2 cellular contexts compared by ENCODE assay signal in the genomic region with DNA sequence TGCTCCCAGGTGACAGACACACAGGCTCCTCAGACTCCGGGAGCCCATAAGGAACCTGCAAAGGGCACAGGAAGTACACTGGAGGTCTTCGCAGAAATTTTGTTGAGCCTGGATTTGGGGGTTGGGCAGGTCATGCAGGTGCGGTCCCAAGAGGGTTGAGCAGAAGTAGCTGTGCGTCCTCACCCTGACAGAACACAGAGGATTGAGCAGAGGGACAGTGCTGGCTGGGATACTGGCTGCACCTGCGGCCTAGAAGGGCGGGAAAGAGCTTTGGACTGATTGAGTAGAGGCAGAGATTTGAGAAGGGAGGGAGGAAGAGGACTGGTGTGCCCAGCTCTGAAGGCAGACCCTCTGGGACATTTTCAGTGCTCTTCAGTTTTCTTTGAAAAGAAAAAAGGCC.
A peak's percentile ranks its signal among the peaks of the same experiment; 100 is the strongest.
TF ChIP-seq lines count a peak whose summit lies in the region.

No MANE protein-coding gene starts in this region.

TF ChIP-seq in GM23338, 12 proteins besides CTCF, POLR2A, EP300 and RAD21 (continues in another document):
- no peak for TF ChIP-seq EZH2phosphoT487 (IDR thresholded peaks at IDR 0.05; ENCODE audit: unreplicated experiment)
- TF ChIP-seq CREB1 (CRISPR knock-in tag; IDR thresholded peaks at IDR 0.05; ENCODE audit: low read depth) = no peak
- TF ChIP-seq STAT1 (IDR thresholded peaks at IDR 0.05; ENCODE audit: unreplicated experiment) = no peak
- TF ChIP-seq ZNF331 (CRISPR knock-in tag; IDR thresholded peaks at IDR 0.05; ENCODE audit: low read depth) = no peak
- TF ChIP-seq JUNB (IDR thresholded peaks at IDR 0.05; ENCODE audit: unreplicated experiment) = no peak
- TF ChIP-seq, protein P1, sequence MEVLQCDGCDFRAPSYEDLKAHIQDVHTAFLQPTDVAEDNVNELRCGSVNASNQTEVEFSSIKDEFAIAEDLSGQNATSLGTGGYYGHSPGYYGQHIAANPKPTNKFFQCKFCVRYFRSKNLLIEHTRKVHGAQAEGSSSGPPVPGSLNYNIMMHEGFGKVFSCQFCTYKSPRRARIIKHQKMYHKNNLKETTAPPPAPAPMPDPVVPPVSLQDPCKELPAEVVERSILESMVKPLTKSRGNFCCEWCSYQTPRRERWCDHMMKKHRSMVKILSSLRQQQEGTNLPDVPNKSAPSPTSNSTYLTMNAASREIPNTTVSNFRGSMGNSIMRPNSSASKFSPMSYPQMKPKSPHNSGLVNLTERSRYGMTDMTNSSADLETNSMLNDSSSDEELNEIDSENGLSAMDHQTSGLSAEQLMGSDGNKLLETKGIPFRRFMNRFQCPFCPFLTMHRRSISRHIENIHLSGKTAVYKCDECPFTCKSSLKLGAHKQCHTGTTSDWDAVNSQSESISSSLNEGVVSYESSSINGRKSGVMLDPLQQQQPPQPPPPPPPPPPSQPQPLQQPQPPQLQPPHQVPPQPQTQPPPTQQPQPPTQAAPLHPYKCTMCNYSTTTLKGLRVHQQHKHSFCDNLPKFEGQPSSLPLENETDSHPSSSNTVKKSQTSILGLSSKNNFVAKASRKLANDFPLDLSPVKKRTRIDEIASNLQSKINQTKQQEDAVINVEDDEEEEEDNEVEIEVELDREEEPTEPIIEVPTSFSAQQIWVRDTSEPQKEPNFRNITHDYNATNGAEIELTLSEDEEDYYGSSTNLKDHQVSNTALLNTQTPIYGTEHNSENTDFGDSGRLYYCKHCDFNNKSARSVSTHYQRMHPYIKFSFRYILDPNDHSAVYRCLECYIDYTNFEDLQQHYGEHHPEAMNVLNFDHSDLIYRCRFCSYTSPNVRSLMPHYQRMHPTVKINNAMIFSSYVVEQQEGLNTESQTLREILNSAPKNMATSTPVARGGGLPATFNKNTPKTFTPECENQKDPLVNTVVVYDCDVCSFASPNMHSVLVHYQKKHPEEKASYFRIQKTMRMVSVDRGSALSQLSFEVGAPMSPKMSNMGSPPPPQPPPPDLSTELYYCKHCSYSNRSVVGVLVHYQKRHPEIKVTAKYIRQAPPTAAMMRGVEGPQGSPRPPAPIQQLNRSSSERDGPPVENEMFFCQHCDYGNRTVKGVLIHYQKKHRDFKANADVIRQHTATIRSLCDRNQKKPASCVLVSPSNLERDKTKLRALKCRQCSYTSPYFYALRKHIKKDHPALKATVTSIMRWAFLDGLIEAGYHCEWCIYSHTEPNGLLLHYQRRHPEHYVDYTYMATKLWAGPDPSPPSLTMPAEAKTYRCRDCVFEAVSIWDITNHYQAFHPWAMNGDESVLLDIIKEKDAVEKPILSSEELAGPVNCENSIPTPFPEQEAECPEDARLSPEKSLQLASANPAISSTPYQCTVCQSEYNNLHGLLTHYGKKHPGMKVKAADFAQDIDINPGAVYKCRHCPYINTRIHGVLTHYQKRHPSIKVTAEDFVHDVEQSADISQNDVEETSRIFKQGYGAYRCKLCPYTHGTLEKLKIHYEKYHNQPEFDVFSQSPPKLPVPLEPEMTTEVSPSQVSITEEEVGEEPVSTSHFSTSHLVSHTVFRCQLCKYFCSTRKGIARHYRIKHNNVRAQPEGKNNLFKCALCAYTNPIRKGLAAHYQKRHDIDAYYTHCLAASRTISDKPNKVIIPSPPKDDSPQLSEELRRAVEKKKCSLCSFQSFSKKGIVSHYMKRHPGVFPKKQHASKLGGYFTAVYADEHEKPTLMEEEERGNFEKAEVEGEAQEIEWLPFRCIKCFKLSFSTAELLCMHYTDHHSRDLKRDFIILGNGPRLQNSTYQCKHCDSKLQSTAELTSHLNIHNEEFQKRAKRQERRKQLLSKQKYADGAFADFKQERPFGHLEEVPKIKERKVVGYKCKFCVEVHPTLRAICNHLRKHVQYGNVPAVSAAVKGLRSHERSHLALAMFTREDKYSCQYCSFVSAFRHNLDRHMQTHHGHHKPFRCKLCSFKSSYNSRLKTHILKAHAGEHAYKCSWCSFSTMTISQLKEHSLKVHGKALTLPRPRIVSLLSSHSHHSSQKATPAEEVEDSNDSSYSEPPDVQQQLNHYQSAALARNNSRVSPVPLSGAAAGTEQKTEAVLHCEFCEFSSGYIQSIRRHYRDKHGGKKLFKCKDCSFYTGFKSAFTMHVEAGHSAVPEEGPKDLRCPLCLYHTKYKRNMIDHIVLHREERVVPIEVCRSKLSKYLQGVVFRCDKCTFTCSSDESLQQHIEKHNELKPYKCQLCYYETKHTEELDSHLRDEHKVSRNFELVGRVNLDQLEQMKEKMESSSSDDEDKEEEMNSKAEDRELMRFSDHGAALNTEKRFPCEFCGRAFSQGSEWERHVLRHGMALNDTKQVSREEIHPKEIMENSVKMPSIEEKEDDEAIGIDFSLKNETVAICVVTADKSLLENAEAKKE (CRISPR knock-in tag; IDR thresholded peaks at IDR 0.05) = no peak
- no peak for TF ChIP-seq EZH2 (IDR thresholded peaks at IDR 0.05; ENCODE audit: low read depth, unreplicated experiment)
- no peak for TF ChIP-seq POLR2AphosphoS5 (IDR thresholded peaks at IDR 0.05; ENCODE audit: low read depth)
- TF ChIP-seq, protein P2, sequence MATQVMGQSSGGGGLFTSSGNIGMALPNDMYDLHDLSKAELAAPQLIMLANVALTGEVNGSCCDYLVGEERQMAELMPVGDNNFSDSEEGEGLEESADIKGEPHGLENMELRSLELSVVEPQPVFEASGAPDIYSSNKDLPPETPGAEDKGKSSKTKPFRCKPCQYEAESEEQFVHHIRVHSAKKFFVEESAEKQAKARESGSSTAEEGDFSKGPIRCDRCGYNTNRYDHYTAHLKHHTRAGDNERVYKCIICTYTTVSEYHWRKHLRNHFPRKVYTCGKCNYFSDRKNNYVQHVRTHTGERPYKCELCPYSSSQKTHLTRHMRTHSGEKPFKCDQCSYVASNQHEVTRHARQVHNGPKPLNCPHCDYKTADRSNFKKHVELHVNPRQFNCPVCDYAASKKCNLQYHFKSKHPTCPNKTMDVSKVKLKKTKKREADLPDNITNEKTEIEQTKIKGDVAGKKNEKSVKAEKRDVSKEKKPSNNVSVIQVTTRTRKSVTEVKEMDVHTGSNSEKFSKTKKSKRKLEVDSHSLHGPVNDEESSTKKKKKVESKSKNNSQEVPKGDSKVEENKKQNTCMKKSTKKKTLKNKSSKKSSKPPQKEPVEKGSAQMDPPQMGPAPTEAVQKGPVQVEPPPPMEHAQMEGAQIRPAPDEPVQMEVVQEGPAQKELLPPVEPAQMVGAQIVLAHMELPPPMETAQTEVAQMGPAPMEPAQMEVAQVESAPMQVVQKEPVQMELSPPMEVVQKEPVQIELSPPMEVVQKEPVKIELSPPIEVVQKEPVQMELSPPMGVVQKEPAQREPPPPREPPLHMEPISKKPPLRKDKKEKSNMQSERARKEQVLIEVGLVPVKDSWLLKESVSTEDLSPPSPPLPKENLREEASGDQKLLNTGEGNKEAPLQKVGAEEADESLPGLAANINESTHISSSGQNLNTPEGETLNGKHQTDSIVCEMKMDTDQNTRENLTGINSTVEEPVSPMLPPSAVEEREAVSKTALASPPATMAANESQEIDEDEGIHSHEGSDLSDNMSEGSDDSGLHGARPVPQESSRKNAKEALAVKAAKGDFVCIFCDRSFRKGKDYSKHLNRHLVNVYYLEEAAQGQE (IDR thresholded peaks at IDR 0.05; ENCODE audit: unreplicated experiment) = no peak
- TF ChIP-seq ZNF114 (CRISPR knock-in tag; IDR thresholded peaks at IDR 0.05) = no peak
- no peak for TF ChIP-seq NANOG (IDR thresholded peaks at IDR 0.05; ENCODE audit: borderline replicate concordance)

TF ChIP-seq in H1, 55 proteins besides CTCF, POLR2A, EP300 and RAD21:
- TF ChIP-seq CREB1 (IDR thresholded peaks at IDR 0.05) = no peak
- TF ChIP-seq, protein P3, sequence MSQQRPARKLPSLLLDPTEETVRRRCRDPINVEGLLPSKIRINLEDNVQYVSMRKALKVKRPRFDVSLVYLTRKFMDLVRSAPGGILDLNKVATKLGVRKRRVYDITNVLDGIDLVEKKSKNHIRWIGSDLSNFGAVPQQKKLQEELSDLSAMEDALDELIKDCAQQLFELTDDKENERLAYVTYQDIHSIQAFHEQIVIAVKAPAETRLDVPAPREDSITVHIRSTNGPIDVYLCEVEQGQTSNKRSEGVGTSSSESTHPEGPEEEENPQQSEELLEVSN (IDR thresholded peaks at IDR 0.05) = peak; percentile 85; the same call in 1 of the 2 replicates
- no peak for TF ChIP-seq PHF8 (conservative IDR thresholded peaks at IDR 0.05; ENCODE audit: low read depth, low read length)
